ENCODE assay signal across 15 cellular contexts in the genomic region with DNA sequence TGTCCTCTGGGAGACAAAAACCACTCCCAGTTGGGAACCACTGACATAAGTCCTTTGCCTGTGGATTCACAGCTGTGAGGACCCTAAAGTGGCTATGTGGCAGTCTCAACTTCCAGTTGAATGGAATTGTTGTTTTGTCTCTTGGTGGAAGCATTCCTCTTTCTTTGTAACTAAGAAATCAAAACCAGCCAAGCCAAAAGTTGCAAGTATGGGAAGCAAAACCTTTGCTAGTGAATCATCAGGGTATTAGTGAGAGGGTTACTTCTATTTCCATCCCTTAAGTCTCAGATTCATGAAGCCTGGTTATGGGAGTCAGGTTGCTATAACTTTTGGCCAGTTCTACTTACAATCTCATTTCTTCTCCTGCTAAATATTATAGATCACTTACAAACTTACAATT.
"Had no signal": no experiment of that assay in that cellular context is flagged by ENCODE, and none has a peak within 500 bp of the region (broad histone marks: within the 10 kb centered on the region; RNA-seq: fewer than 3 reads in every experiment).

No MANE protein-coding gene starts in this region.

- H3K36me3 ChIP-seq: cardiac muscle cell, prostate gland, uterus had no signal

- H3K27me3 ChIP-seq: cardiac muscle cell, uterus had no signal

- H3K4me1 ChIP-seq: prostate gland, uterus had no signal

- H3K4me3 Mint-ChIP-seq: activated naive CD8-positive, alpha-beta T cell treated with anti-CD3 and anti-CD28 coated beads for 36 hours; nephron had no signal

- H3K36me3 Mint-ChIP-seq: activated naive CD8-positive, alpha-beta T cell treated with anti-CD3 and anti-CD28 coated beads for 36 hours had no signal

- H3K27ac ChIP-seq: cardiac muscle cell, prostate gland, uterus had no signal

- H3K9me3 ChIP-seq: prostate gland, uterus had no signal

- DNase-seq: activated CD4-positive, alpha-beta T cell treated with anti-CD3 and anti-CD28 coated beads, Interleukin-2, amount 50 U/mL, for 1 hour; activated CD8-positive, alpha-beta memory T cell treated with anti-CD3 and anti-CD28 coated beads for 24 hours; activated gamma-delta T cell treated with Interleukin-2 at 50 U/mL for 16 hours; activated naive CD8-positive, alpha-beta T cell treated with anti-CD3 and anti-CD28 coated beads for 36 hours; erythroblast; kidney glomerular epithelial cell; mesendoderm; nucleus accumbens; stimulated activated CD4-positive, alpha-beta T cell treated with anti-CD3 and anti-CD28 coated beads, Interleukin-1b, Interleukin-23, amount 100 ng/mL, for 48 hours; uterus had no signal

- H3K4me1 Mint-ChIP-seq: activated naive CD8-positive, alpha-beta T cell treated with anti-CD3 and anti-CD28 coated beads for 36 hours; nephron had no signal

- H3K27ac Mint-ChIP-seq: activated naive CD8-positive, alpha-beta T cell treated with anti-CD3 and anti-CD28 coated beads for 36 hours; nephron had no signal

- H3K4me3 ChIP-seq: cardiac muscle cell, prostate gland, uterus had no signal

- ATAC-seq: activated CD4-positive, CD25-positive, alpha-beta regulatory T cell treated with anti-CD3 and anti-CD28 coated beads, Interleukin-2, amount 50 U/mL, for 24 hours; sciatic nerve had no signal
